In the genomic region with DNA sequence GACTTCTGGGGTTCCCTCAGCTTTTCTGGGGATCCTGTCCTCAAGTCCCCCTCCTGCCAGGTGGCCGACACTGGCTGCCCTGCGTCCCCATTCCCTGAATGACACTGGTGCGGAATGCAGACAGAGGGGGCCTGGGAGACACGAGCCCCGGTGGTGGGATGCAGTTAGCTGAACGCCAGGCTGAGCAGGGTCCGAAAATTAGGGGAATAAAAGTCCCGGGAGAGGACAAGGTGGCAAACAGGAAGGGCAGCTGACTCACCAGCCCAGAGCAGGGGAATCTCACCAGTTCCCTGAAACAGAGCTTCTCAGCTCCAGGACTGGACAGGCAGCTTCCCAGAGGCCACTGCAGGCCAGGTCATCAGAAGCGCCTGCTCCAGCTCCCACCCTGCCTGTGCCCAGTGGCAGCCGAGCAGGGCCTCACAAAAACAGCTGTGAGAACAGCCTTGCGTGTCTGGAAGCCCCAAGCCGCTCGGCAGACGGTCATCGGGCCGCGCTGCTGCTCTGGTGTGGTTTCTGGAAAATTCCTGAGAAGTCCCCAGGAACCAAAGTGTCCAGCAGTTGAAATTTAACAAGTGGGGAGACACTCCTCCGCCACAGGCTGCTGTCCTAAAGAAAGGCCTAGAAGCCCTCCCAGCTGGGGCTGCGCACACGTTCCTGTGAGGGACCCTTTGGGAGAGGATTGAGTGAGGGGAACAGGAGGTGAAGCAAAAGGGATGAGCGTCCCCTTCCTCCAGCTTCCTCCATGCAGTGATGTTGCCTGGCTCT, we compare ENCODE assay signal across 11 cellular contexts. TPM values are rescaled to one million over a fixed set of nuclear protein-coding genes. Genes with fewer than 3 reads are reported as not detected.
A peak's percentile ranks its signal among the peaks of the same experiment; 100 is the strongest.
DNase-seq lines count a peak whose midpoint lies in the region; ATAC-seq, FAIRE-seq and TF ChIP-seq lines count a peak whose summit lies in the region.
"Had no signal": no experiment of that assay in that cellular context is flagged by ENCODE, and none has a peak within 500 bp of the region (broad histone marks: within the 10 kb centered on the region; RNA-seq: fewer than 3 reads in every experiment).

No MANE protein-coding gene starts in this region.

- DNase-seq in AG08396 (ENCODE audit: low spot score) = peak; percentile 88
- DNase-seq in HTR-8/SVneo (ENCODE audit: insufficient read length, low spot score) = peak; percentile 80
- DNase-seq in brain microvascular endothelial cell = peak; percentile 71
- DNase-seq in GOT3 (lab: John Stamatoyannopoulos, UW) = no peak
- no peak for DNase-seq in NCI-H1436 treated with DMSO at 0.1 percent for 48 hours (lab: John Stamatoyannopoulos, UW)
- no peak for DNase-seq in Karpas-422
- DNase-seq: DMS79 treated with DMSO at 0.1 percent for 48 hours, SHP77 treated with DMSO at 0.1 percent for 48 hours had no signal

- peak; percentile 77 for FAIRE-seq in HTR-8/SVneo (lab: Jason Lieb, UNC)

- H3K9me2 ChIP-seq in Karpas-422 (replicated peaks; ENCODE audit: insufficient read depth, low read length) = no peaks in the 10 kb centered on the region

- TF ChIP-seq CTCF in brain microvascular endothelial cell (IDR thresholded peaks at IDR 0.05; ENCODE audit: low read depth, low read length, missing control alignments) = no peak

- H2AFZ ChIP-seq in Karpas-422 (ENCODE audit: low read length) = no peak overlapping the region

- H3K9me3 ChIP-seq in mesodermal cell (ENCODE audit: control insufficient read depth, low read length) = no peaks in the 10 kb centered on the region
- H3K9me3 ChIP-seq in Karpas-422 (ENCODE audit: low read length) = no peaks in the 10 kb centered on the region

- no peak overlapping the region for H3K9ac ChIP-seq in Karpas-422 (ENCODE audit: low read length)

- H3K27me3 ChIP-seq in brain microvascular endothelial cell (replicated peaks) (no peaks in the 10 kb centered on the region), Karpas-422 (ENCODE audit: low read length) (no peaks in the 10 kb centered on the region)

- no peaks in the 10 kb centered on the region for H3K36me3 ChIP-seq in brain microvascular endothelial cell (replicated peaks)
- H3K36me3 ChIP-seq in mesodermal cell (ENCODE audit: control insufficient read depth, insufficient read depth, low read length) = no peaks in the 10 kb centered on the region
- H3K36me3 ChIP-seq in Karpas-422 (ENCODE audit: insufficient read depth, low read length) = no peaks in the 10 kb centered on the region

- ATAC-seq in HG03469 (IDR thresholded peaks at IDR 0.05; ENCODE audit: unreplicated experiment) = no peak
- ATAC-seq: activated naive CD4-positive, alpha-beta T cell treated with anti-CD3 and anti-CD28 coated beads, Interleukin-2, amount 50 U/mL, for 72 hours had no signal

- H3K27ac ChIP-seq in brain microvascular endothelial cell (peak overlapping the region; percentile 69), mesodermal cell (ENCODE audit: low read depth, low read length, severe bottlenecking) (peak overlapping the region; percentile 83), Karpas-422 (ENCODE audit: low read length) (no peak overlapping the region)

- H3K4me2 ChIP-seq in Karpas-422 (ENCODE audit: low read depth, low read length, poor library complexity, severe bottlenecking) = no peak overlapping the region

- H3K79me2 ChIP-seq in Karpas-422 (ENCODE audit: low read length) = no peaks in the 10 kb centered on the region

- H3K4me3 ChIP-seq in brain microvascular endothelial cell (ENCODE audit: low read depth, low read length) (no peak overlapping the region), mesodermal cell (ENCODE audit: extremely low read depth, insufficient read depth, low read length, poor library complexity, severe bottlenecking) (no peak overlapping the region), Karpas-422 (ENCODE audit: low read length) (no peak overlapping the region)

- H3K4me1 ChIP-seq in mesodermal cell (ENCODE audit: control insufficient read depth, insufficient read depth, low read length, poor library complexity, severe bottlenecking) = peaks cover 44% of the 10 kb centered on the region
- H3K4me1 ChIP-seq in Karpas-422 (ENCODE audit: low read length) = peaks cover 17% of the 10 kb centered on the region

- WGBS in mesodermal cell (ENCODE audit: insufficient coverage in 2 of 2), 2 experiments = 85 to 88% methylated on average over 19 to 20 of the region's 21 CpGs

- H4K20me1 ChIP-seq in Karpas-422 (ENCODE audit: insufficient read depth, low read depth, low read length) = peaks cover 5% of the 10 kb centered on the region; the same call in 1 of the 2 replicates

- in situ Hi-C loops in brain microvascular endothelial cell (cut with HindIII; ENCODE audit: low pct_ligation_motif_present, low sequenced_read_pairs) = no loop called here

RNA-seq across cellular contexts. Expression of gene EXOC3, which starts 47.6 kb away (rescaled TPM):
- 32.3 TPM for polyA plus RNA-seq in mesodermal cell (2013, experiment 1 of 2)
- 29.0 TPM for polyA plus RNA-seq in mesodermal cell (2013, experiment 2 of 2)
- 24.4 and 39.8 TPM in 2 replicates for total RNA-seq in Karpas-422 (2014; rRNA removed; shearing (Covaris generic); ENCODE audit: low replicate concordance)

Comparison
In these comparisons a context has a peak if more than half of its experiments do, and no peak if none do; other contexts are left out.
1. DNase-seq: peak in AG08396 (single experiment), HTR-8/SVneo (single experiment) and brain microvascular endothelial cell (single experiment); none in GOT3 (single experiment), NCI-H1436 treated with DMSO at 0.1 percent for 48 hours (single experiment) and Karpas-422 (single experiment).